In genomic region chr4:22607382-22607781, GRCh38 we compare ENCODE assay signal across 8 cellular contexts.
DNase-seq lines count a peak whose midpoint lies in the region; ATAC-seq and TF ChIP-seq lines count a peak whose summit lies in the region.

No MANE protein-coding gene starts in this region.

- TF ChIP-seq CTCF in brain (conservative IDR thresholded peaks at IDR 0.05): peak; percentile 39 to 51

- peak; percentile 59 for ATAC-seq in HG02884 (IDR thresholded peaks at IDR 0.05; ENCODE audit: unreplicated experiment)

- peaks cover 0 to 3% (median 0%) of the 10 kb centered on the region in 5 experiments for H3K9me3 Mint-ChIP-seq in brain

- no peak overlapping the region for H3K4me3 Mint-ChIP-seq in brain

- H3K36me3 Mint-ChIP-seq in brain: no peaks in the 10 kb centered on the region

- DNase-seq in G401 (ENCODE audit: low spot score) (peak; percentile 4), RKO (ENCODE audit: low spot score) (peak; percentile 60), left kidney (ENCODE audit: low read depth, low spot score) (peak; percentile 66)
- DNase-seq in stimulated activated CD8-positive, alpha-beta memory T cell treated with anti-CD3 and anti-CD28 coated beads, Interleukin-4, amount 100 ng/mL, for 48 hours: peak; percentile 55
- DNase-seq in effector CD4-positive, alpha-beta T cell: no peak
- DNase-seq in NK-92 treated with Interleukin-12 subunit alpha and Interleukin-12 subunit beta, amount 100 ng/mL, for 24 hours (lab: John Stamatoyannopoulos, UW): no peak

- no peaks in the 10 kb centered on the region for H3K27me3 Mint-ChIP-seq in brain

- in situ Hi-C loops in G401 (cut with HindIII; ENCODE audit: low sequenced_read_pairs): no loop called here

- H3K4me1 Mint-ChIP-seq in brain: no peaks in the 10 kb centered on the region

- H3K27ac Mint-ChIP-seq in brain: no peak overlapping the region

Comparison
In these comparisons a context has a peak if more than half of its experiments do, and no peak if none do; other contexts are left out.
1. DNase-seq: peak in G401 (single experiment), RKO (single experiment), left kidney (single experiment) and stimulated activated CD8-positive, alpha-beta memory T cell treated with anti-CD3 and anti-CD28 coated beads, Interleukin-4, amount 100 ng/mL, for 48 hours (single experiment); none in effector CD4-positive, alpha-beta T cell (single experiment) and NK-92 treated with Interleukin-12 subunit alpha and Interleukin-12 subunit beta, amount 100 ng/mL, for 24 hours (single experiment).